ENCODE assay signal across 19 cellular contexts in genomic region chr1:203354246-203354645, GRCh38. TPM values are rescaled to one million over a fixed set of nuclear protein-coding genes. Genes with fewer than 3 reads are reported as not detected.
DNase-seq lines count a peak whose midpoint lies in the region; ATAC-seq and TF ChIP-seq lines count a peak whose summit lies in the region.
"Had no signal": no experiment of that assay in that cellular context is flagged by ENCODE, and none has a peak within 500 bp of the region (broad histone marks: within the 10 kb centered on the region; RNA-seq: fewer than 3 reads in every experiment).

No MANE protein-coding gene starts in this region.

- H4K8ac ChIP-seq in mesenchymal stem cell (ENCODE audit: low read length): no peak overlapping the region

- H2BK120ac ChIP-seq in mesenchymal stem cell (ENCODE audit: low read depth, low read length): peak overlapping the region; percentile 45

- H3K9me3 ChIP-seq in mesenchymal stem cell (ENCODE audit: control insufficient read depth, low read length): no peaks in the 10 kb centered on the region
- H3K9me3 ChIP-seq: adrenal gland, mucosa of descending colon had no signal

- H3K4me3 Mint-ChIP-seq in HFFc6: no peak overlapping the region
- H3K4me3 Mint-ChIP-seq: IgD-negative memory B cell; stimulated activated naive CD8-positive, alpha-beta T cell treated with anti-CD3 and anti-CD28 coated beads, Interleukin-15, Interleukin-2, amounts not matched to agents 100 ng/mL and 50 ng/mL, for 24 hours; T-helper 2 cell treated with Interferon-gamma antibody and Interleukin-4, amounts not matched to agents 5 μg/mL and 100 μg/mL, for 36 hours had no signal

- H2AK5ac ChIP-seq in mesenchymal stem cell (ENCODE audit: low read length, severe bottlenecking): no peak overlapping the region

- no peak overlapping the region for H3K4ac ChIP-seq in mesenchymal stem cell (ENCODE audit: low read depth in 1 of 2, low read length in 2 of 2)

- H3K79me1 ChIP-seq in mesenchymal stem cell (replicated peaks; ENCODE audit: low read length, poor library complexity, severe bottlenecking): no peaks in the 10 kb centered on the region

- no peak overlapping the region for H3K27ac ChIP-seq in mesenchymal stem cell (ENCODE audit: low read length, poor library complexity, severe bottlenecking)

- no peak overlapping the region for H3K4me3 ChIP-seq in mesenchymal stem cell (ENCODE audit: insufficient read depth in 1 of 2, low read depth in 1 of 2, low read length in 2 of 2)
- H3K4me3 ChIP-seq: adrenal gland, mucosa of descending colon had no signal

- peaks cover 34% of the 10 kb centered on the region for H3K27me3 Mint-ChIP-seq in HFFc6 (ENCODE audit: insufficient read depth)

- peaks cover 11% of the 10 kb centered on the region for H3K4me1 Mint-ChIP-seq in HFFc6 (ENCODE audit: low read depth)

- WGBS in mesenchymal stem cell: 0% methylated on average over 1 of the region's 2 CpGs

- H3K36me3 Mint-ChIP-seq in HFFc6 (ENCODE audit: low read depth): no peaks in the 10 kb centered on the region
- H3K36me3 Mint-ChIP-seq: IgD-negative memory B cell had no signal

- H3K36me3 ChIP-seq in mesenchymal stem cell (ENCODE audit: control insufficient read depth in 1 of 2, insufficient read depth in 2 of 2, low read depth in 1 of 2, low read length in 2 of 2): peaks cover 0 to under 1% of the 10 kb centered on the region in 2 experiments
- H3K36me3 ChIP-seq: adrenal gland had no signal

- H2BK15ac ChIP-seq in mesenchymal stem cell (ENCODE audit: low read depth, poor library complexity, severe bottlenecking): peak overlapping the region; percentile 55

- H4K91ac ChIP-seq in mesenchymal stem cell (ENCODE audit: low read length): peak overlapping the region; percentile 37

- no peak overlapping the region for H2AFZ ChIP-seq in mesenchymal stem cell (ENCODE audit: low read depth, low read length)

- no peaks in the 10 kb centered on the region for H3K4me1 ChIP-seq in mesenchymal stem cell (ENCODE audit: control insufficient read depth, insufficient read depth, low read depth, low read length)
- H3K4me1 ChIP-seq: adrenal gland had no signal

- H3K23ac ChIP-seq in mesenchymal stem cell (ENCODE audit: low read length in 2 of 2): no peak overlapping the region

- no peak for TF ChIP-seq CTCF in HFFc6 (IDR thresholded peaks at IDR 0.05)

- H3K18ac ChIP-seq in mesenchymal stem cell (ENCODE audit: low read depth in 1 of 2, low read length in 2 of 2): peak overlapping the region in 1 of 2 experiments; percentile 80

- no peak overlapping the region for H3K4me2 ChIP-seq in mesenchymal stem cell (ENCODE audit: low read length, poor library complexity, severe bottlenecking)

- H3K27ac Mint-ChIP-seq in HFFc6: peak overlapping the region; percentile 22; the same call in 1 of the 2 replicates
- H3K27ac Mint-ChIP-seq: activated T-helper 2 cell treated with anti-CD3 and anti-CD28 coated beads, Interferon-gamma antibody, Interleukin-2, Interleukin-4, amounts not matched to agents 10 μg/mL and 5 μg/mL and 100 μg/mL, durations not matched to agents 14 hours and 24 hours and 36 hours; stimulated activated naive CD8-positive, alpha-beta T cell treated with anti-CD3 and anti-CD28 coated beads, Interleukin-15, Interleukin-2, amounts not matched to agents 100 ng/mL and 50 ng/mL, for 24 hours; T-helper 2 cell treated with Interferon-gamma antibody and Interleukin-4, amounts not matched to agents 5 μg/mL and 100 μg/mL, for 36 hours had no signal

- peaks cover 4 to 70% of the 10 kb centered on the region in 2 experiments for H3K27me3 ChIP-seq in mesenchymal stem cell (ENCODE audit: control insufficient read depth in 1 of 2, insufficient read depth in 1 of 2, low read length in 2 of 2)
- H3K27me3 ChIP-seq: adrenal gland had no signal

- H3K9ac ChIP-seq in mesenchymal stem cell (ENCODE audit: low read length): no peak overlapping the region

- ATAC-seq in GM21367 (IDR thresholded peaks at IDR 0.05; ENCODE audit: unreplicated experiment): no peak
- ATAC-seq: activated CD4-positive, CD25-positive, alpha-beta regulatory T cell treated with anti-CD3 and anti-CD28 coated beads, Interleukin-2, amount 50 U/mL, for 24 hours; mucosa of descending colon had no signal

- peak overlapping the region; percentile 29 to 80 for H2BK12ac ChIP-seq in mesenchymal stem cell (ENCODE audit: low read length in 2 of 2)

- no peak overlapping the region for H3K14ac ChIP-seq in mesenchymal stem cell (ENCODE audit: low read length in 2 of 2)

- no peak overlapping the region for H2BK5ac ChIP-seq in mesenchymal stem cell (ENCODE audit: low read depth, low read length, poor library complexity, severe bottlenecking)

- no peaks in the 10 kb centered on the region for H3K9me3 Mint-ChIP-seq in HFFc6
- H3K9me3 Mint-ChIP-seq: stimulated activated naive CD8-positive, alpha-beta T cell treated with anti-CD3 and anti-CD28 coated beads, Interleukin-15, Interleukin-2, amounts not matched to agents 100 ng/mL and 50 ng/mL, for 24 hours; T-helper 2 cell treated with Interferon-gamma antibody and Interleukin-4, amounts not matched to agents 5 μg/mL and 100 μg/mL, for 36 hours had no signal

- peak; percentile 57 for DNase-seq in AG08396 (ENCODE audit: low spot score)
- DNase-seq in HFFc6: peak; percentile 69
- DNase-seq in dedifferentiated amniotic fluid mesenchymal stem cell (ENCODE audit: extremely low spot score): peak; percentile 66
- peak; percentile 87 for DNase-seq in mesenchymal stem cell
- no peak for DNase-seq in NCI-H2227 (lab: John Stamatoyannopoulos, UW; ENCODE audit: unreplicated experiment)
- DNase-seq in C1 segment of cervical spinal cord (lab: John Stamatoyannopoulos, UW): no peak
- no peak for DNase-seq in stimulated activated CD4-positive, alpha-beta T cell treated with anti-CD3 and anti-CD28 coated beads, Interleukin-12 subunit alpha, Interleukin-12 subunit beta, amount 100 ng/mL, for 4 hours
- DNase-seq: adrenal gland, hypothalamus, mucosa of descending colon, NCI-H1092, NCI-H526, SIG-M5 had no signal

RNA-seq across cellular contexts. Expression of gene FMOD, which starts 3.3 kb away (rescaled TPM):
- under 1 TPM; 0.19 to 0.66 (median 0.34) TPM for total RNA-seq in HFFc6 (2021; fragmentation: NEBNext Ultra II Directional; extraction: Animal tissue kit (Norgen Biotek cat#: 25700))
- 1.3 TPM for polyA plus RNA-seq in mesenchymal stem cell (2013, experiment 1 of 2)
- polyA plus RNA-seq in mesenchymal stem cell (2013, experiment 2 of 2): 1.4 TPM

RNA-seq across cellular contexts. Expression of gene BTG2, which starts 48.9 kb away (rescaled TPM):
- 10 to 100 TPM; 12.7 to 18.5 (median 13.7) TPM for total RNA-seq in HFFc6 (2021; fragmentation: NEBNext Ultra II Directional; extraction: Animal tissue kit (Norgen Biotek cat#: 25700))
- polyA plus RNA-seq in mesenchymal stem cell (2013, experiment 1 of 2): 23.3 TPM
- 22.9 TPM for polyA plus RNA-seq in mesenchymal stem cell (2013, experiment 2 of 2)

Comparison
In these comparisons a context has a peak if more than half of its experiments do, and no peak if none do; other contexts are left out.
1. DNase-seq: peak in AG08396 (single experiment), HFFc6 (single experiment), dedifferentiated amniotic fluid mesenchymal stem cell (single experiment) and mesenchymal stem cell (single experiment); none in NCI-H2227 (single experiment), C1 segment of cervical spinal cord (0 of 14) and stimulated activated CD4-positive, alpha-beta T cell treated with anti-CD3 and anti-CD28 coated beads, Interleukin-12 subunit alpha, Interleukin-12 subunit beta, amount 100 ng/mL, for 4 hours (single experiment).